In genomic region chr16:67873435-67874146, GRCh38 we compare ENCODE assay signal across 7 cellular contexts. TPM values are rescaled to one million over a fixed set of nuclear protein-coding genes. Genes with fewer than 3 reads are reported as not detected.
DNase-seq lines count a peak whose midpoint lies in the region; ATAC-seq and TF ChIP-seq lines count a peak whose summit lies in the region.

No MANE protein-coding gene starts in this region.

- intact Hi-C loops in dendritic cell treated with granulocyte-macrophage colony-stimulating factor and Interleukin-4, amounts not matched to agents 40 ng/mL and 50 ng/mL, for 4 days (cut with micrococcal nuclease): loop anchor here (2.0 to 10.0 kb wide), 2 partner anchors 27 to 61 kb away; partner anchors contain the start of genes CENPT, CTRL, NUTF2 and PSMB10
- intact Hi-C loops in naive thymus-derived CD4-positive, alpha-beta T cell (cut with micrococcal nuclease): loop anchor here (1.0 to 5.0 kb wide), 10 partner anchors 20 to 353 kb away; partner anchors contain the start of genes NUTF2 (in 2 of the 2), THAP11 (in 2 of the 2), PSKH1 (in 1 of the 2) and RANBP10 (in 1 of the 2)

- peaks cover 7% of the 10 kb centered on the region; the same call in 1 of the 2 replicates for H3K36me3 ChIP-seq in KMS-11 (ENCODE audit: insufficient read depth)
- peaks cover 17 to 48% (median 17%) of the 10 kb centered on the region in 3 experiments for H3K36me3 ChIP-seq in naive thymus-derived CD4-positive, alpha-beta T cell (ENCODE audit: control insufficient read depth in 2 of 3, insufficient read depth in 3 of 3, low read length in 3 of 3)

- H3K9me3 Mint-ChIP-seq in dendritic cell treated with granulocyte-macrophage colony-stimulating factor and Interleukin-4, amounts not matched to agents 40 ng/mL and 50 ng/mL, for 4 days: no peaks in the 10 kb centered on the region
- H3K9me3 Mint-ChIP-seq in naive thymus-derived CD4-positive, alpha-beta T cell: no peaks in the 10 kb centered on the region

- peaks cover 66% of the 10 kb centered on the region for H3K4me1 Mint-ChIP-seq in dendritic cell treated with granulocyte-macrophage colony-stimulating factor and Interleukin-4, amounts not matched to agents 40 ng/mL and 50 ng/mL, for 4 days (ENCODE audit: low read depth)
- H3K4me1 Mint-ChIP-seq in naive thymus-derived CD4-positive, alpha-beta T cell: peaks cover 25 to 41% (median 36%) of the 10 kb centered on the region in 7 donors

- CTCF ChIA-PET in naive thymus-derived CD4-positive, alpha-beta T cell (lab: Charles Lee): interaction anchor here (0.5 to 1.0 kb wide), 6 partner anchors 8 to 326 kb away, joined by 3 to 4 read pairs (median 3); no protein-coding TSS in a partner anchor

- H3K9ac ChIP-seq in KMS-11: peak overlapping the region; percentile 86

- H3K4me2 ChIP-seq in KMS-11: peak overlapping the region; percentile 89

- peak overlapping the region; percentile 90 for H3K4me3 Mint-ChIP-seq in dendritic cell treated with granulocyte-macrophage colony-stimulating factor and Interleukin-4, amounts not matched to agents 40 ng/mL and 50 ng/mL, for 4 days
- peak overlapping the region; percentile 88 to 96 (median 94) for H3K4me3 Mint-ChIP-seq in naive thymus-derived CD4-positive, alpha-beta T cell

- peak overlapping the region; percentile 70 for H2AFZ ChIP-seq in KMS-11 (ENCODE audit: low read depth)

- DNase-seq in naive thymus-derived CD4-positive, alpha-beta T cell: no peak
- DNase-seq in NCI-H1694 treated with DMSO at 0.1 percent for 48 hours (lab: John Stamatoyannopoulos, UW) (no peak), NCI-H524 treated with DMSO at 0.1 percent for 48 hours (lab: John Stamatoyannopoulos, UW) (no peak)

- peak overlapping the region; percentile 60 for H3K27ac ChIP-seq in KMS-11
- H3K27ac ChIP-seq in naive thymus-derived CD4-positive, alpha-beta T cell (ENCODE audit: low read depth, low read length): peak overlapping the region; percentile 91

- H3K9me3 ChIP-seq in naive thymus-derived CD4-positive, alpha-beta T cell (ENCODE audit: control insufficient read depth in 2 of 3, low read length in 3 of 3): no peaks in the 10 kb centered on the region

- no peaks in the 10 kb centered on the region for H3K27me3 ChIP-seq in KMS-11 (ENCODE audit: insufficient read depth, low read depth)
- H3K27me3 ChIP-seq in naive thymus-derived CD4-positive, alpha-beta T cell (ENCODE audit: control insufficient read depth in 2 of 2, insufficient read depth in 2 of 2, low read length in 2 of 2): no peaks in the 10 kb centered on the region

- peak overlapping the region; percentile 86 for H3K27ac Mint-ChIP-seq in dendritic cell treated with granulocyte-macrophage colony-stimulating factor and Interleukin-4, amounts not matched to agents 40 ng/mL and 50 ng/mL, for 4 days
- H3K27ac Mint-ChIP-seq in naive thymus-derived CD4-positive, alpha-beta T cell: peak overlapping the region; percentile 90 to 97 (median 92)

- POLR2A ChIA-PET in naive thymus-derived CD4-positive, alpha-beta T cell (lab: Charles Lee): interaction anchor here (0.6 to 2.8 kb wide), 11 partner anchors 9 to 1097 kb away, joined by 3 to 23 read pairs (median 4); partner anchors contain the start of genes CENPT, NUTF2, PSKH1 and PSMB10

- ATAC-seq in GM19395 (IDR thresholded peaks at IDR 0.05; ENCODE audit: unreplicated experiment): peak; percentile 16
- ATAC-seq in naive thymus-derived CD4-positive, alpha-beta T cell: peak; percentile 1
- no peak for ATAC-seq in GM21825 (IDR thresholded peaks at IDR 0.05; ENCODE audit: unreplicated experiment)

- H3K27me3 Mint-ChIP-seq in dendritic cell treated with granulocyte-macrophage colony-stimulating factor and Interleukin-4, amounts not matched to agents 40 ng/mL and 50 ng/mL, for 4 days: no peaks in the 10 kb centered on the region
- no peaks in the 10 kb centered on the region for H3K27me3 Mint-ChIP-seq in naive thymus-derived CD4-positive, alpha-beta T cell

- no peak for TF ChIP-seq CTCF in KMS-11 (conservative IDR thresholded peaks at IDR 0.05; ENCODE audit: low read depth, low read length)

- peaks cover 79% of the 10 kb centered on the region for H3K36me3 Mint-ChIP-seq in dendritic cell treated with granulocyte-macrophage colony-stimulating factor and Interleukin-4, amounts not matched to agents 40 ng/mL and 50 ng/mL, for 4 days (ENCODE audit: low read depth)
- peaks cover 0 to 34% (median 4%) of the 10 kb centered on the region in 5 donors for H3K36me3 Mint-ChIP-seq in naive thymus-derived CD4-positive, alpha-beta T cell

- no peaks in the 10 kb centered on the region for H4K20me1 ChIP-seq in KMS-11 (ENCODE audit: insufficient read depth)

- peaks cover 51% of the 10 kb centered on the region for H3K4me1 ChIP-seq in KMS-11 (ENCODE audit: low read depth, poor library complexity, severe bottlenecking)
- peaks cover 19 to 30% of the 10 kb centered on the region in 2 donors for H3K4me1 ChIP-seq in naive thymus-derived CD4-positive, alpha-beta T cell (ENCODE audit: control insufficient read depth in 2 of 2, insufficient read depth in 2 of 2, low read length in 2 of 2)

- H3K79me2 ChIP-seq in KMS-11 (ENCODE audit: insufficient read depth, low read depth): peaks cover 30% of the 10 kb centered on the region

- H3K4me3 ChIP-seq in KMS-11 (IDR thresholded peaks at IDR 0.05; ENCODE audit: insufficient read depth, low read depth, low read length): peak overlapping the region; percentile 51
- peak overlapping the region; percentile 88 for H3K4me3 ChIP-seq in naive thymus-derived CD4-positive, alpha-beta T cell (ENCODE audit: low read length)

RNA-seq across cellular contexts. Expression of gene EDC4, which starts 0.7 kb away (rescaled TPM):
- 100 to 1,000 TPM; 103 to 166 (median 122) TPM for total RNA-seq in naive thymus-derived CD4-positive, alpha-beta T cell
- 10 to 100 TPM; 34.8 to 52.4 TPM for polyA plus RNA-seq in naive thymus-derived CD4-positive, alpha-beta T cell

RNA-seq across cellular contexts. Expression of gene NRN1L, which starts 11.1 kb away (rescaled TPM):
- total RNA-seq in naive thymus-derived CD4-positive, alpha-beta T cell: 1 to 10 TPM; 1.1 to 6.4 (median 3.2) TPM
- not detected for polyA plus RNA-seq in naive thymus-derived CD4-positive, alpha-beta T cell

RNA-seq across cellular contexts. Expression of gene PSKH1, which starts 19.5 kb away (rescaled TPM):
- total RNA-seq in naive thymus-derived CD4-positive, alpha-beta T cell: 10 to 100 TPM; 18.0 to 28.5 (median 23.3) TPM
- 10 to 100 TPM; 20.7 to 34.0 TPM for polyA plus RNA-seq in naive thymus-derived CD4-positive, alpha-beta T cell

RNA-seq across cellular contexts. Expression of gene CENPT, which starts 26.1 kb away (rescaled TPM):
- 100 to 1,000 TPM in 3 of 5 experiments, 10 to 100 TPM in 2; 56.7 to 128 (median 100) TPM for total RNA-seq in naive thymus-derived CD4-positive, alpha-beta T cell
- polyA plus RNA-seq in naive thymus-derived CD4-positive, alpha-beta T cell: 10 to 100 TPM; 11.8 to 22.7 TPM

RNA-seq across cellular contexts. Expression of gene NUTF2, which starts 26.9 kb away (rescaled TPM):
- total RNA-seq in naive thymus-derived CD4-positive, alpha-beta T cell: 100 to 1,000 TPM in 1 of 5 experiments, 10 to 100 TPM in 4; 34.7 to 125 (median 40.4) TPM
- 100 to 1,000 TPM in 1 of 2 donors, 10 to 100 TPM in 1; 98.0 to 118 TPM for polyA plus RNA-seq in naive thymus-derived CD4-positive, alpha-beta T cell
